ENCODE assay signal across 11 cellular contexts in genomic region chrX:143869018-143869417, GRCh38. TPM values are rescaled to one million over a fixed set of nuclear protein-coding genes. Genes with fewer than 3 reads are reported as not detected.
"Had no signal": no experiment of that assay in that cellular context is flagged by ENCODE, and none has a peak within 500 bp of the region (broad histone marks: within the 10 kb centered on the region; RNA-seq: fewer than 3 reads in every experiment).

No MANE protein-coding gene starts in this region.

- H3K4me1 ChIP-seq: HAP-1 had no signal

- H3K9me3 ChIP-seq: HAP-1 had no signal

- FAIRE-seq: HepG2 had no signal

- H2AFZ ChIP-seq: GM23248 had no signal

- H3K27ac ChIP-seq: HL-60 had no signal

- H3K36me3 ChIP-seq: HAP-1 had no signal

- H3K9ac ChIP-seq: GM23248 had no signal

- H3K27ac Mint-ChIP-seq: HFFc6 had no signal

- ATAC-seq: HCT116, HepG2 had no signal

- DNase-seq: GM23248, GOT3, H7, HFFc6, IMR-90 had no signal

- H3K9me3 Mint-ChIP-seq: HFFc6 had no signal

- H3K4me3 ChIP-seq: GM23248, HAP-1 had no signal

RNA-seq across cellular contexts. Expression of gene UBE2NL, which starts 14.9 kb away (rescaled TPM):
- total RNA-seq: GM23248, H4, H7, HepG2, HFFc6, HT1080, IMR-90 had no signal
- polyA plus RNA-seq: GM23248, HepG2, IMR-90 had no signal
